ENCODE assay signal across 25 cellular contexts in the genomic region with DNA sequence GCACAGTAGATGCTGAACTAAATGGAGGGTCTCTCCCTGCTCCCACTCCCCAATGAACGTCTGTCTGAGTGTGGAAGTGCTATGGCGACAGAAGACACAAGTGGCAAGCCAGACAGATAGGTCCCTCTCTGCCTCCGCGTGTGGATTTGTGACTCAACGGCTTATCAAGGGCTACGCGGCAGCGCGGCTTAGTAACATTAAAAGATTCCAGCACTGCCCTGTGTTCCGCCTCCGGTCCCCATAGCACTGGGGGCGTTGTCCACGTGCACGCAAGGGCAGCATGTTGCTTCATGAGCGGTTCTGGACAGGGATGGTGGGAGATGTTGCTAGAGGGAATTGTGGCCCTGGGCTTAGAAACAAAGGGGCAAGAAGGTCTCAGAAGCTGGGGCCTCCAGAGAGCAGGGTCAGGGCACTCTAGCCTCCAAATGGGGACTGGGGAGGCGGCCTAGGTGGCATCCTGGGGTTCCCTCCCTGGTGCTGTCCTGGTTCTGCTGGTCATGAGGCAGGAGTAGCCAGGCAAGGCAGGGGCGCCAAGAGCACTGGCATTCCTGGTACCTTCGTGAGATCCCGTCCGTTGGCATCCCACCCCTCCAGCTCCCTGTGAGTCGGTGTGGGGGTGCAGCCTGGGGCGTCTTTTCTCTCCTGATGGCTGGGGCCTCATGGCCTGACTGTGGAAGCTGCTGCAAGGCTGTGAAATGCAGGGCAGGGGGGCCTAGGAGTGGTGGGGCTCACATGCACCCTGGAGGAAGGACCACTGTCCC. TPM values are rescaled to one million over a fixed set of nuclear protein-coding genes. Genes with fewer than 3 reads are reported as not detected.
"Had no signal": no experiment of that assay in that cellular context is flagged by ENCODE, and none has a peak within 500 bp of the region (broad histone marks: within the 10 kb centered on the region; RNA-seq: fewer than 3 reads in every experiment).

No MANE protein-coding gene starts in this region.

- H3K36me3 Mint-ChIP-seq: activated naive CD4-positive, alpha-beta T cell treated with anti-CD3 and anti-CD28 coated beads, Interleukin-2, amount 50 U/mL, for 72 hours; stimulated activated memory B cell treated with anti-CD40 and anti-IgM and Interleukin-4, amounts not matched to agents 10 μg/mL and 1 μg/mL and 100 μg/mL, for 72 hours had no signal

- FAIRE-seq: pancreas had no signal

- H3K4me1 ChIP-seq: gastroesophageal sphincter, heart right ventricle, right lobe of liver, spleen, upper lobe of left lung had no signal

- H3K27ac ChIP-seq: epithelial cell of prostate, gastroesophageal sphincter, heart right ventricle, pancreas, right lobe of liver, spleen, thoracic aorta, upper lobe of left lung had no signal

- H3K4me3 ChIP-seq: dorsolateral prefrontal cortex, gastroesophageal sphincter, heart right ventricle, pancreas, right lobe of liver, spleen, thoracic aorta, upper lobe of left lung had no signal

- H3K4me3 Mint-ChIP-seq: memory B cell; stimulated activated memory B cell treated with anti-CD40 and anti-IgM and Interleukin-4, amounts not matched to agents 10 μg/mL and 1 μg/mL and 100 μg/mL, for 72 hours; T-helper 1 cell treated with Interleukin-12 subunit alpha and Interleukin-12 subunit beta and Interleukin-4 antibody, amounts not matched to agents 30 μg/mL and 1 μg/mL, for 36 hours had no signal

- H3K36me3 ChIP-seq: gastroesophageal sphincter, heart right ventricle, pancreas, right lobe of liver, spleen, thoracic aorta, upper lobe of left lung had no signal

- H3K27me3 ChIP-seq: pancreas, right lobe of liver had no signal

- H3K9me3 ChIP-seq: gastroesophageal sphincter, heart right ventricle, pancreas, right lobe of liver, spleen, thoracic aorta, upper lobe of left lung had no signal

- ATAC-seq: activated naive CD4-positive, alpha-beta T cell treated with anti-CD3 and anti-CD28 coated beads, Interleukin-2, amount 50 U/mL, for 72 hours; gastroesophageal sphincter; pancreas; right lobe of liver; stimulated activated memory B cell treated with anti-CD40 and anti-IgM and Interleukin-4, amounts not matched to agents 10 μg/mL and 1 μg/mL and 100 μg/mL, for 72 hours had no signal

- H3K4me1 Mint-ChIP-seq: stimulated activated memory B cell treated with anti-CD40 and anti-IgM and Interleukin-4, amounts not matched to agents 10 μg/mL and 1 μg/mL and 100 μg/mL, for 72 hours had no signal

- H3K9me3 Mint-ChIP-seq: activated naive CD4-positive, alpha-beta T cell treated with anti-CD3 and anti-CD28 coated beads, Interleukin-2, amount 50 U/mL, for 72 hours; memory B cell; stimulated activated memory B cell treated with anti-CD40 and anti-IgM and Interleukin-4, amounts not matched to agents 10 μg/mL and 1 μg/mL and 100 μg/mL, for 72 hours; T-helper 1 cell treated with Interleukin-12 subunit alpha and Interleukin-12 subunit beta and Interleukin-4 antibody, amounts not matched to agents 30 μg/mL and 1 μg/mL, for 36 hours had no signal

- H3K27ac Mint-ChIP-seq: activated naive CD4-positive, alpha-beta T cell treated with anti-CD3 and anti-CD28 coated beads, Interleukin-2, amount 50 U/mL, for 72 hours; memory B cell; stimulated activated memory B cell treated with anti-CD40 and anti-IgM and Interleukin-4, amounts not matched to agents 10 μg/mL and 1 μg/mL and 100 μg/mL, for 72 hours; T-helper 1 cell treated with Interleukin-12 subunit alpha and Interleukin-12 subunit beta and Interleukin-4 antibody, amounts not matched to agents 30 μg/mL and 1 μg/mL, for 36 hours had no signal

- DNase-seq: activated CD4-positive, alpha-beta T cell treated with anti-CD3 and anti-CD28 coated beads, Interleukin-2, amount 50 U/mL, for 1 hour; activated CD4-positive, CD25-positive, alpha-beta regulatory T cell treated with anti-CD3 and anti-CD28 coated beads, Interleukin-2, amount 50 U/mL, for 72 hours; activated CD8-positive, alpha-beta memory T cell treated with anti-CD3 and anti-CD28 coated beads, Interleukin-2, amount 50 U/mL, for 4 hours; activated effector memory CD4-positive, alpha-beta T cell treated with Interleukin-2 at 50 U/mL for 16 hours; activated T-cell treated with anti-CD3 and anti-CD28 coated beads, Interleukin-2, amount 50 U/mL, for 48 hours; heart right ventricle; pancreas; right lobe of liver; spleen; stimulated activated CD4-positive, alpha-beta T cell treated with anti-CD3 and anti-CD28 coated beads, Interleukin-4, amount 100 ng/mL, for 4 hours; upper lobe of left lung had no signal

RNA-seq across cellular contexts. Expression of gene CRHR1, which starts 9.1 kb away (rescaled TPM):
- total RNA-seq: cardiac septum, fibroblast of lung, liver, mononuclear cell, pulmonary artery endothelial cell, right lobe of liver, spleen, thoracic aorta, upper lobe of left lung had no signal
- polyA plus RNA-seq: fibroblast of lung, heart right ventricle, liver, pancreas had no signal

RNA-seq across cellular contexts. Expression of gene SPPL2C, which starts 51.5 kb away (rescaled TPM):
- total RNA-seq: activated naive CD4-positive, alpha-beta T cell treated with anti-CD3 and anti-CD28 coated beads, Interleukin-2, amount 50 U/mL, for 72 hours; cardiac septum; fibroblast of lung; gastroesophageal sphincter; heart right ventricle; liver; mononuclear cell; pancreas; pulmonary artery endothelial cell; right lobe of liver; spleen; thoracic aorta; upper lobe of left lung had no signal
- polyA plus RNA-seq: fibroblast of lung, heart right ventricle, liver, neural cell, pancreas, spleen had no signal
